Comparison of ENCODE assay signal across 15 cellular contexts in the genomic region with DNA sequence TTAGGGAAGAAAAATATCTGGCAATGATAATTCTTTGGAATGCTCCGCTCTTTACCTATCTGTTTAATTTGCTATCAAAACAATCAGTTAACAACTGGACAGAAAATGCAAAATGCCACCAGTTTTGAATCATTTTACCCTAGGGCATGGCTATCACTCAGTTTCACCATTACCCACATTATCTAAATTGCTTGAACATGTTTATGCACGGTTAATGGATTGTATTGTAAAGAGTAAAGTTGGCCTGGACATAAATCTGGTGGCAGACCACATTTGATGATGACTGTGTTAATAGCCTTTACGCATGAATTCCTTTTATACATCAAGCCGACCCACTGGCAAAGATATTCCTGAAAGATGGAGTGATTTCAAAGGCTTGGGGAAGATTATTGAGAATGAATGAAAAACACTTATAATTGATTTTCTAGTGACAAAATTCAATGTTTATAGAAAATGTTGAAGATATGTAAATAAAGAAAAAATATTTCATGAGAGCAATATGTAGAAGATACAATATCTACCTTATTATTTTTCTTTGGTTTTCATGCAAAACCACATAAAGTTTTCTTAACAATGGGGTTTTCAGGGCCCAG.
"Had no signal": no experiment of that assay in that cellular context is flagged by ENCODE, and none has a peak within 500 bp of the region (broad histone marks: within the 10 kb centered on the region; RNA-seq: fewer than 3 reads in every experiment).

No MANE protein-coding gene starts in this region.

- DNase-seq: activated B cell treated with CpG ODN at 0.5 μM for 24 hours; activated CD4-positive, alpha-beta memory T cell treated with anti-CD3 and anti-CD28 coated beads for 36 hours; activated CD4-positive, alpha-beta T cell treated with anti-CD3 and anti-CD28 coated beads for 4 hours; activated CD8-positive, alpha-beta memory T cell treated with anti-CD3 and anti-CD28 coated beads, Interleukin-2, amount 10 ng/mL, durations not matched to agents 7 days and 5 days; activated naive CD4-positive, alpha-beta T cell; activated naive CD8-positive, alpha-beta T cell treated with anti-CD3 and anti-CD28 coated beads for 36 hours; amygdala; body of pancreas; dermis blood vessel endothelial cell; effector memory CD4-positive, alpha-beta T cell; esophagus squamous epithelium; spleen; stimulated activated CD4-positive, alpha-beta T cell treated with anti-CD3 and anti-CD28 coated beads, Interleukin-4, amount 100 ng/mL, for 4 hours; testis had no signal

- FAIRE-seq: islet of Langerhans had no signal
